12 cellular contexts compared by ENCODE assay signal in genomic region chr1:2214541-2215241, GRCh38. TPM values are rescaled to one million over a fixed set of nuclear protein-coding genes. Genes with fewer than 3 reads are reported as not detected.
DNase-seq lines count a peak whose midpoint lies in the region; ATAC-seq and TF ChIP-seq lines count a peak whose summit lies in the region.
"Had no signal": no experiment of that assay in that cellular context is flagged by ENCODE, and none has a peak within 500 bp of the region (broad histone marks: within the 10 kb centered on the region; RNA-seq: fewer than 3 reads in every experiment).

No MANE protein-coding gene starts in this region.

- intact Hi-C loops in heart right ventricle (cut with DNase I): loop anchor here in 1 of 10 donors (5.0 kb wide), 1 partner anchor 98 kb away; no protein-coding TSS in a partner anchor
- intact Hi-C loops in tibial artery (cut with DNase I; ENCODE audit: low total_unique reads): loop anchor here (5.0 kb wide), 1 partner anchor 978 kb away; no protein-coding TSS in a partner anchor

- no peak for TF ChIP-seq EP300 in neural cell (conservative IDR thresholded peaks at IDR 0.05; ENCODE audit: poor library complexity, severe bottlenecking)

- no peaks in the 10 kb centered on the region for H3K9me2 ChIP-seq in neural cell (ENCODE audit: insufficient read depth, low read length)

- no peaks in the 10 kb centered on the region for H3K79me2 ChIP-seq in neural cell (replicated peaks; ENCODE audit: insufficient read depth, low read length)

- DNase-seq in heart right ventricle (peak; percentile 60), tibial artery (peak in 1 of 2 donors; percentile 80), NCI-H187 treated with DMSO at 0.1 percent for 48 hours (lab: John Stamatoyannopoulos, UW) (no peak), SIG-M5 treated with dmso at 0.1 percent for 504 hours (lab: John Stamatoyannopoulos, UW; ENCODE audit: unreplicated experiment) (no peak)
- DNase-seq in stimulated activated CD8-positive, alpha-beta memory T cell treated with anti-CD3 and anti-CD28 coated beads, Interleukin-4, amount 100 ng/mL, for 48 hours: no peak
- DNase-seq: activated CD4-positive, alpha-beta T cell treated with anti-CD3 and anti-CD28 coated beads for 48 hours; activated naive CD8-positive, alpha-beta T cell treated with anti-CD3 and anti-CD28 coated beads, Interleukin-2, amount 10 ng/mL, durations not matched to agents 7 days and 5 days; Karpas-422; stimulated activated CD4-positive, alpha-beta T cell treated with anti-CD3 and anti-CD28 coated beads, Interleukin-15, amount 100 ng/mL, for 24 hours had no signal

- no peaks in the 10 kb centered on the region for H3K27me3 ChIP-seq in heart right ventricle
- H3K27me3 ChIP-seq in neural cell (ENCODE audit: insufficient read depth, low read depth, low read length): no peaks in the 10 kb centered on the region
- H3K27me3 ChIP-seq in tibial artery: no peaks in the 10 kb centered on the region

- no peaks in the 10 kb centered on the region for H4K20me1 ChIP-seq in neural cell (ENCODE audit: insufficient read depth)

- no peak overlapping the region for H2AFZ ChIP-seq in neural cell (ENCODE audit: low read depth, low read length)

- WGBS in heart right ventricle, 2 donors: 37 to 45% methylated on average over 21 of the region's 21 CpGs

- H3K9me3 ChIP-seq in heart right ventricle (no peaks in the 10 kb centered on the region), neural cell (ENCODE audit: low read length) (no peaks in the 10 kb centered on the region), tibial artery (no peaks in the 10 kb centered on the region)

- peak; percentile 17 to 43 (median 24) for ATAC-seq in heart right ventricle
- ATAC-seq in GM21717 (IDR thresholded peaks at IDR 0.05; ENCODE audit: unreplicated experiment): no peak

- TF ChIP-seq CTCF in heart right ventricle (IDR thresholded peaks at IDR 0.05) (no peak), neural cell (IDR thresholded peaks at IDR 0.05; ENCODE audit: poor library complexity, severe bottlenecking) (no peak), tibial artery (IDR thresholded peaks at IDR 0.05) (no peak)

- no peaks in the 10 kb centered on the region for H3K36me3 ChIP-seq in heart right ventricle
- no peaks in the 10 kb centered on the region for H3K36me3 ChIP-seq in neural cell (ENCODE audit: insufficient read depth, low read length)
- H3K36me3 ChIP-seq in tibial artery: no peaks in the 10 kb centered on the region

- H3K4me3 ChIP-seq in heart right ventricle (peak overlapping the region in 7 of 10 donors; percentile 21 to 50 (median 45)), neural cell (ENCODE audit: low read length) (no peak overlapping the region), tibial artery (peak overlapping the region in 1 of 2 donors; percentile 51)

- H3K4me1 ChIP-seq in heart right ventricle: peaks cover 24 to 55% (median 39%) of the 10 kb centered on the region in 9 donors
- H3K4me1 ChIP-seq in tibial artery: peaks cover 17 to 53% (median 47%) of the 10 kb centered on the region in 4 donors

- H3K27ac ChIP-seq in angular gyrus (ENCODE audit: low read depth, low read length) (peak overlapping the region; percentile 95), heart right ventricle (peak overlapping the region; percentile 94 to 100 (median 98)), neural cell (ENCODE audit: low read length) (peak overlapping the region; percentile 97), tibial artery (peak overlapping the region; percentile 91 to 100)

- no peak overlapping the region for H3K4me2 ChIP-seq in neural cell (ENCODE audit: low read length)

- no peak for TF ChIP-seq RAD21 in neural cell (conservative IDR thresholded peaks at IDR 0.05)

- no peaks in the 10 kb centered on the region for H3F3A ChIP-seq in neural cell (ENCODE audit: insufficient read depth, low read length, poor library complexity, severe bottlenecking)

- H3K9ac ChIP-seq in neural cell (ENCODE audit: low read length): peak overlapping the region; percentile 86

TF ChIP-seq in neural cell, 6 proteins besides CTCF, POLR2A, EP300 and RAD21:
- TF ChIP-seq REST (IDR thresholded peaks at IDR 0.05; ENCODE audit: borderline replicate concordance) (no peak), SMC3 (conservative IDR thresholded peaks at IDR 0.05; ENCODE audit: poor library complexity) (no peak), POLR2AphosphoS5 (IDR thresholded peaks at IDR 0.05) (no peak), TAF1 (IDR thresholded peaks at IDR 0.05; ENCODE audit: low read depth) (no peak), EZH2 (IDR thresholded peaks at IDR 0.05; ENCODE audit: borderline replicate concordance, insufficient read depth, low read length, poor library complexity, severe bottlenecking) (no peak), MXI1 (conservative IDR thresholded peaks at IDR 0.05; ENCODE audit: poor library complexity, severe bottlenecking) (no peak)

RNA-seq across cellular contexts. Expression of gene SKI, which starts 13.4 kb away (rescaled TPM):
- total RNA-seq in heart right ventricle: 10 to 100 TPM; 29.4 to 50.9 (median 38.3) TPM
- polyA plus RNA-seq in heart right ventricle (10 to 100 TPM; 13.8 to 16.6 TPM), neural cell (4.1 and 4.9 TPM in 2 replicates)
- polyA minus RNA-seq in neural cell: 23.9 and 25.1 TPM in 2 replicates

RNA-seq across cellular contexts. Expression of gene FAAP20, which starts 20.1 kb away (rescaled TPM):
- total RNA-seq in heart right ventricle: 10 to 100 TPM; 30.9 to 47.6 (median 38.3) TPM
- polyA plus RNA-seq in heart right ventricle (10 to 100 TPM; 83.0 to 83.6 TPM), neural cell (45.3 and 53.0 TPM in 2 replicates)
- 25.4 and 35.3 TPM in 2 replicates for polyA minus RNA-seq in neural cell

Comparison
In these comparisons a context has a peak if more than half of its experiments do, and no peak if none do; other contexts are left out.
1. DNase-seq: peak in heart right ventricle (2 of 2); none in NCI-H187 treated with DMSO at 0.1 percent for 48 hours (single experiment), stimulated activated CD8-positive, alpha-beta memory T cell treated with anti-CD3 and anti-CD28 coated beads, Interleukin-4, amount 100 ng/mL, for 48 hours (single experiment) and SIG-M5 treated with dmso at 0.1 percent for 504 hours (single experiment).
2. Peak in every context shown above with its lines, with median percentiles within 50 percentile points of each other: H3K27ac ChIP-seq.